10 cellular contexts compared by ENCODE assay signal in genomic region chr3:55690746-55691540, GRCh38.
DNase-seq lines count a peak whose midpoint lies in the region; ATAC-seq, FAIRE-seq and TF ChIP-seq lines count a peak whose summit lies in the region.
"Had no signal": no experiment of that assay in that cellular context is flagged by ENCODE, and none has a peak within 500 bp of the region (broad histone marks: within the 10 kb centered on the region; RNA-seq: fewer than 3 reads in every experiment).

No MANE protein-coding gene starts in this region.

- no peak overlapping the region for H3K4me3 ChIP-seq in naive thymus-derived CD4-positive, alpha-beta T cell (ENCODE audit: low read length)
- H3K4me3 ChIP-seq in spleen, result no peak overlapping the region
- H3K4me3 ChIP-seq: dorsolateral prefrontal cortex had no signal

- peaks cover 0 to 13% (median 0%) of the 10 kb centered on the region in 5 donors for H3K27me3 Mint-ChIP-seq in naive thymus-derived CD4-positive, alpha-beta T cell
- H3K27me3 Mint-ChIP-seq: activated CD4-positive, alpha-beta T cell treated with anti-CD3 and anti-CD28 coated beads, Interleukin-2, amount 10 ng/mL, durations not matched to agents 7 days and 5 days had no signal

- ATAC-seq in GM19025 (IDR thresholded peaks at IDR 0.05; ENCODE audit: low read depth, unreplicated experiment) (peak; percentile 49), HG02938 (IDR thresholded peaks at IDR 0.05; ENCODE audit: unreplicated experiment) (peak; percentile 48)
- no peak for ATAC-seq in naive thymus-derived CD4-positive, alpha-beta T cell

- POLR2A ChIA-PET in naive thymus-derived CD4-positive, alpha-beta T cell (lab: Charles Lee), result interaction anchor here (0.7 kb wide), 1 partner anchor 79 kb away, joined by 3 read pairs; no protein-coding TSS in a partner anchor

- WGBS in spleen, 5 donors, result 54 to 77% (median 70%) methylated on average over 7 of the region's 7 CpGs

- H3K27ac Mint-ChIP-seq in naive thymus-derived CD4-positive, alpha-beta T cell, result no peak overlapping the region
- H3K27ac Mint-ChIP-seq: activated CD4-positive, alpha-beta T cell treated with anti-CD3 and anti-CD28 coated beads, Interleukin-2, amount 10 ng/mL, durations not matched to agents 7 days and 5 days had no signal

- H3K9me3 ChIP-seq in naive thymus-derived CD4-positive, alpha-beta T cell (ENCODE audit: control insufficient read depth in 2 of 3, low read length in 3 of 3), result no peaks in the 10 kb centered on the region
- H3K9me3 ChIP-seq in spleen, result no peaks in the 10 kb centered on the region

- H3K4me1 ChIP-seq in naive thymus-derived CD4-positive, alpha-beta T cell (ENCODE audit: control insufficient read depth in 2 of 2, insufficient read depth in 2 of 2, low read length in 2 of 2), result no peaks in the 10 kb centered on the region
- H3K4me1 ChIP-seq in spleen, result no peaks in the 10 kb centered on the region

- H3K27me3 ChIP-seq in naive thymus-derived CD4-positive, alpha-beta T cell (ENCODE audit: control insufficient read depth in 2 of 2, insufficient read depth in 2 of 2, low read length in 2 of 2), result no peaks in the 10 kb centered on the region
- H3K27me3 ChIP-seq in spleen (replicated peaks in 1 of 7), result no peaks in the 10 kb centered on the region
- H3K27me3 ChIP-seq: dorsolateral prefrontal cortex had no signal

- no peak overlapping the region for H3K4me3 Mint-ChIP-seq in naive thymus-derived CD4-positive, alpha-beta T cell
- H3K4me3 Mint-ChIP-seq: activated CD4-positive, alpha-beta T cell treated with anti-CD3 and anti-CD28 coated beads, Interleukin-2, amount 10 ng/mL, durations not matched to agents 7 days and 5 days had no signal

- intact Hi-C loops in naive thymus-derived CD4-positive, alpha-beta T cell (cut with micrococcal nuclease), result no loop called here
- intact Hi-C loops in spleen (cut with DNase I; ENCODE audit: low total_unique reads), result no loop called here

- H3K36me3 Mint-ChIP-seq in naive thymus-derived CD4-positive, alpha-beta T cell, result no peaks in the 10 kb centered on the region

- no peaks in the 10 kb centered on the region for H3K36me3 ChIP-seq in naive thymus-derived CD4-positive, alpha-beta T cell (ENCODE audit: control insufficient read depth in 2 of 3, insufficient read depth in 3 of 3, low read length in 3 of 3)
- no peaks in the 10 kb centered on the region for H3K36me3 ChIP-seq in spleen

- no peak overlapping the region for H3K27ac ChIP-seq in naive thymus-derived CD4-positive, alpha-beta T cell (ENCODE audit: low read depth, low read length)
- H3K27ac ChIP-seq in spleen, result no peak overlapping the region

- no peak for TF ChIP-seq POLR2A in spleen (IDR thresholded peaks at IDR 0.05)

- CTCF ChIA-PET in naive thymus-derived CD4-positive, alpha-beta T cell (lab: Charles Lee), result no interaction called here

- FAIRE-seq in RCC 7860 (lab: Jason Lieb, UNC), result no peak

- H3K9me3 Mint-ChIP-seq in naive thymus-derived CD4-positive, alpha-beta T cell, result peaks cover 0 to 5% (median 0%) of the 10 kb centered on the region in 11 donors
- H3K9me3 Mint-ChIP-seq: activated CD4-positive, alpha-beta T cell treated with anti-CD3 and anti-CD28 coated beads, Interleukin-2, amount 10 ng/mL, durations not matched to agents 7 days and 5 days had no signal

- peak; percentile 4 for DNase-seq in RCC 7860 (ENCODE audit: low spot score)
- DNase-seq in renal cortical epithelial cell (ENCODE audit: low read depth), result peak; percentile 63
- no peak for DNase-seq in naive thymus-derived CD4-positive, alpha-beta T cell
- no peak for DNase-seq in spleen
- no peak for DNase-seq in MV-4-11 (lab: John Stamatoyannopoulos, UW)
- DNase-seq: activated CD4-positive, alpha-beta T cell treated with anti-CD3 and anti-CD28 coated beads, Interleukin-2, amount 10 ng/mL, durations not matched to agents 7 days and 5 days; NCI-H1048 had no signal

- no peaks in the 10 kb centered on the region for H3K4me1 Mint-ChIP-seq in naive thymus-derived CD4-positive, alpha-beta T cell
- H3K4me1 Mint-ChIP-seq: activated CD4-positive, alpha-beta T cell treated with anti-CD3 and anti-CD28 coated beads, Interleukin-2, amount 10 ng/mL, durations not matched to agents 7 days and 5 days had no signal

- no peak for TF ChIP-seq CTCF in spleen (IDR thresholded peaks at IDR 0.05 in 8 of 11, conservative IDR thresholded peaks at IDR 0.05 in 3 of 11)

Comparison
In these comparisons a context has a peak if more than half of its experiments do, and no peak if none do; other contexts are left out.
1. DNase-seq: peak in RCC 7860 (single experiment) and renal cortical epithelial cell (single experiment); none in naive thymus-derived CD4-positive, alpha-beta T cell (0 of 9), spleen (single experiment) and MV-4-11 (single experiment).